Comparison of ENCODE assay signal across 19 cellular contexts in genomic region chr1:162625624-162626023, GRCh38. TPM values are rescaled to one million over a fixed set of nuclear protein-coding genes. Genes with fewer than 3 reads are reported as not detected.
DNase-seq lines count a peak whose midpoint lies in the region; ATAC-seq and TF ChIP-seq lines count a peak whose summit lies in the region.
"Had no signal": no experiment of that assay in that cellular context is flagged by ENCODE, and none has a peak within 500 bp of the region (broad histone marks: within the 10 kb centered on the region; RNA-seq: fewer than 3 reads in every experiment).

No MANE protein-coding gene starts in this region.

- H3K27me3 ChIP-seq in ACC112 (ENCODE audit: insufficient read depth, low read length) (no peaks in the 10 kb centered on the region), adipocyte (replicated peaks; ENCODE audit: control insufficient read depth, insufficient read depth, low read length) (no peaks in the 10 kb centered on the region), stomach smooth muscle (ENCODE audit: control insufficient read depth in 1 of 2, insufficient read depth in 2 of 2, low read length in 2 of 2) (no peaks in the 10 kb centered on the region), gastrocnemius medialis (no peaks in the 10 kb centered on the region)
- H3K27me3 ChIP-seq: Peyer's patch had no signal

- H3K9ac ChIP-seq in adipocyte (ENCODE audit: low read length), result peak overlapping the region; percentile 81
- H3K9ac ChIP-seq in stomach smooth muscle (ENCODE audit: low read length in 2 of 2), result peak overlapping the region in 1 of 2 donors; percentile 29

- TF ChIP-seq CTCF in gastrocnemius medialis (IDR thresholded peaks at IDR 0.05 in 4 of 5, conservative IDR thresholded peaks at IDR 0.05 in 1 of 5), result no peak

- DNase-seq in adipocyte (ENCODE audit: low read depth), result no peak
- no peak for DNase-seq in foreskin melanocyte
- no peak for DNase-seq in gastrocnemius medialis
- no peak for DNase-seq in NCI-H526 treated with DMSO at 0.1 percent for 48 hours (lab: John Stamatoyannopoulos, UW)
- DNase-seq: COR-L47, DMS153, HFFc6, KBM-7, NCI-H1436 treated with DMSO at 0.1 percent for 48 hours, NCI-H2029 treated with DMSO at 0.1 percent for 48 hours, NCI-H2171 treated with DMSO at 0.1 percent for 48 hours, NCI-H446 treated with DMSO at 0.1 percent for 48 hours, NCI-H748 treated with DMSO at 0.1 percent for 48 hours, Peyer's patch, Right ventricle myocardium superior had no signal

- H3K36me3 ChIP-seq in ACC112 (ENCODE audit: insufficient read depth, low read length) (no peaks in the 10 kb centered on the region), adipocyte (ENCODE audit: control insufficient read depth, insufficient read depth, low read length, severe bottlenecking) (no peaks in the 10 kb centered on the region), mesodermal cell (ENCODE audit: control insufficient read depth, insufficient read depth, low read length) (no peaks in the 10 kb centered on the region), stomach smooth muscle (ENCODE audit: control insufficient read depth in 2 of 2, insufficient read depth in 2 of 2, low read length in 2 of 2) (no peaks in the 10 kb centered on the region), gastrocnemius medialis (no peaks in the 10 kb centered on the region)
- H3K36me3 ChIP-seq: Peyer's patch had no signal

- H3K9me3 ChIP-seq in adipocyte (ENCODE audit: control insufficient read depth, low read length) (no peaks in the 10 kb centered on the region), mesodermal cell (ENCODE audit: control insufficient read depth, low read length) (no peaks in the 10 kb centered on the region), stomach smooth muscle (ENCODE audit: control insufficient read depth in 2 of 2, low read length in 2 of 2) (no peaks in the 10 kb centered on the region), gastrocnemius medialis (no peaks in the 10 kb centered on the region)
- H3K9me3 ChIP-seq: Peyer's patch had no signal

- H3K4me3 ChIP-seq in ACC112 (ENCODE audit: low read depth, low read length) (no peak overlapping the region), adipocyte (ENCODE audit: low read length) (no peak overlapping the region), mesodermal cell (ENCODE audit: extremely low read depth, insufficient read depth, low read length, poor library complexity, severe bottlenecking) (no peak overlapping the region), stomach smooth muscle (ENCODE audit: low read length in 2 of 2) (no peak overlapping the region), gastrocnemius medialis (no peak overlapping the region)

- H3K27ac ChIP-seq in ACC112 (ENCODE audit: low read depth, low read length) (peak overlapping the region; percentile 37; the same call in 1 of the 2 replicates), mesodermal cell (ENCODE audit: low read depth, low read length, severe bottlenecking) (peak overlapping the region; percentile 70), stomach smooth muscle (ENCODE audit: low read length) (peak overlapping the region; percentile 85), gastrocnemius medialis (no peak overlapping the region)

- H3K4me1 ChIP-seq in ACC112 (ENCODE audit: control insufficient read depth, insufficient read depth, low read length, unreplicated experiment), result peaks cover 33% of the 10 kb centered on the region
- peaks cover 46% of the 10 kb centered on the region for H3K4me1 ChIP-seq in adipocyte (ENCODE audit: control insufficient read depth, insufficient read depth, low read length)
- peaks cover 11% of the 10 kb centered on the region for H3K4me1 ChIP-seq in mesodermal cell (ENCODE audit: control insufficient read depth, insufficient read depth, low read length, poor library complexity, severe bottlenecking)
- peaks cover 30% of the 10 kb centered on the region for H3K4me1 ChIP-seq in stomach smooth muscle (ENCODE audit: control insufficient read depth, insufficient read depth, low read length)
- no peaks in the 10 kb centered on the region for H3K4me1 ChIP-seq in gastrocnemius medialis
- H3K4me1 ChIP-seq: Peyer's patch had no signal

- in situ Hi-C loops in gastrocnemius medialis (cut with MboI; ENCODE audit: low sequenced_read_pairs in 4 of 4), result no loop called here

- no peaks in the 10 kb centered on the region for H3K79me2 ChIP-seq in ACC112 (ENCODE audit: control insufficient read depth, insufficient read depth, low read length, unreplicated experiment)

- H2AFZ ChIP-seq in ACC112 (ENCODE audit: low read length, unreplicated experiment), result peak overlapping the region; percentile 55

- 71 to 80% methylated on average over 1 of the region's 2 CpGs for WGBS in mesodermal cell (ENCODE audit: insufficient coverage in 2 of 2), 2 experiments

- intact Hi-C loops in gastrocnemius medialis (cut with DNase I; ENCODE audit: low total_unique reads), result no loop called here

- no peak for TF ChIP-seq POLR2A in gastrocnemius medialis (IDR thresholded peaks at IDR 0.05)

- ATAC-seq in gastrocnemius medialis (no peak), GM18868 (IDR thresholded peaks at IDR 0.05; ENCODE audit: unreplicated experiment) (no peak)

RNA-seq across cellular contexts. Expression of gene DDR2, which starts 6.6 kb away (rescaled TPM):
- 15.9 TPM for polyA plus RNA-seq in mesodermal cell (2013, experiment 1 of 2)
- 20.7 TPM for polyA plus RNA-seq in mesodermal cell (2013, experiment 2 of 2)
- 10 to 100 TPM in 2 of 4 donors, 1 to 10 TPM in 2; 9.8 to 15.4 (median 10.6) TPM for total RNA-seq in gastrocnemius medialis

Comparison
In these comparisons a context has a peak if more than half of its experiments do, and no peak if none do; other contexts are left out.
1. H3K27ac ChIP-seq: peak in ACC112 (single experiment), mesodermal cell (single experiment) and stomach smooth muscle (single experiment); none in gastrocnemius medialis (0 of 4).